21 cellular contexts compared by ENCODE assay signal in genomic region chr2:105166671-105167070, GRCh38.
A peak's percentile ranks its signal among the peaks of the same experiment; 100 is the strongest.
DNase-seq lines count a peak whose midpoint lies in the region; ATAC-seq and TF ChIP-seq lines count a peak whose summit lies in the region.
"Had no signal": no experiment of that assay in that cellular context is flagged by ENCODE, and none has a peak within 500 bp of the region (broad histone marks: within the 10 kb centered on the region; RNA-seq: fewer than 3 reads in every experiment).

No MANE protein-coding gene starts in this region.

- H3K4me3 ChIP-seq in neural cell (ENCODE audit: low read length) = no peak overlapping the region

- H3K27me3 ChIP-seq in neural cell (ENCODE audit: insufficient read depth, low read depth, low read length) = peaks cover 5% of the 10 kb centered on the region

- no peak for TF ChIP-seq EP300 in neural cell (conservative IDR thresholded peaks at IDR 0.05; ENCODE audit: poor library complexity, severe bottlenecking)

- no peak overlapping the region for H3K4me3 Mint-ChIP-seq in WTC11
- H3K4me3 Mint-ChIP-seq: CD14-positive monocyte, IgD-negative memory B cell had no signal

- no peak overlapping the region for H3K27ac ChIP-seq in neural cell (ENCODE audit: low read length)
- H3K27ac ChIP-seq: 22Rv1 had no signal

- no peaks in the 10 kb centered on the region for H4K20me1 ChIP-seq in neural cell (ENCODE audit: insufficient read depth)

- no peak for TF ChIP-seq RAD21 in neural cell (conservative IDR thresholded peaks at IDR 0.05)

- ATAC-seq in WTC11 = peak; percentile 94
- ATAC-seq: PC-3 had no signal

- H3K9me3 ChIP-seq in neural cell (ENCODE audit: low read length) = no peaks in the 10 kb centered on the region

- H3K9ac ChIP-seq in neural cell (ENCODE audit: low read length) = no peak overlapping the region

- CTCF ChIA-PET in WTC11 (lab: Charles Lee) = interaction anchor here (0.9 to 2.1 kb wide), 7 partner anchors 11 to 77 kb away, joined by 3 to 11 read pairs (median 4); no protein-coding TSS in a partner anchor

- peak overlapping the region; percentile 72 for H3K27ac Mint-ChIP-seq in WTC11
- H3K27ac Mint-ChIP-seq: IgD-negative memory B cell had no signal

- POLR2A ChIA-PET in WTC11 (lab: Charles Lee) = no interaction called here

- H3K36me3 Mint-ChIP-seq in WTC11 = 0 out of 2 replicates have a peak, but pooled peaks cover 5% of the 10 kb centered on the region
- H3K36me3 Mint-ChIP-seq: CD14-positive monocyte had no signal

- H3K9me2 ChIP-seq in neural cell (ENCODE audit: insufficient read depth, low read length) = no peaks in the 10 kb centered on the region

- H3K9me3 Mint-ChIP-seq in WTC11 = peaks cover 16% of the 10 kb centered on the region
- H3K9me3 Mint-ChIP-seq: IgD-negative memory B cell had no signal

- no peak overlapping the region for H3K4me2 ChIP-seq in neural cell (ENCODE audit: low read length)

- peaks cover 27% of the 10 kb centered on the region for H3K4me1 Mint-ChIP-seq in WTC11
- H3K4me1 Mint-ChIP-seq: CD14-positive monocyte had no signal

- no peak overlapping the region for H2AFZ ChIP-seq in neural cell (ENCODE audit: low read depth, low read length)

- H3F3A ChIP-seq in neural cell (ENCODE audit: insufficient read depth, low read length, poor library complexity, severe bottlenecking) = no peaks in the 10 kb centered on the region

- DNase-seq in DMS153 (lab: John Stamatoyannopoulos, UW) (peak; percentile 57), DMS153 treated with DMSO at 0.1 percent for 48 hours (lab: John Stamatoyannopoulos, UW; ENCODE audit: unreplicated experiment) (no peak), NCI-H146 (lab: John Stamatoyannopoulos, UW) (peak; percentile 93), WTC11 (ENCODE audit: low spot score) (no peak), hypothalamus (lab: John Stamatoyannopoulos, UW) (no peak), NCI-H1105 (lab: John Stamatoyannopoulos, UW) (no peak), C1 segment of cervical spinal cord (lab: John Stamatoyannopoulos, UW) (no peak)
- DNase-seq: AML-193, DMS 273 treated with DMSO at 0.1 percent for 48 hours, GF-D8, HCEC 1CT, Karpas-422, NCI-H1105 treated with DMSO at 0.1 percent for 48 hours, NCI-H2029, NCI-H446 treated with DMSO at 0.1 percent for 48 hours, NCI-H82, PC-3 had no signal

- peaks cover 8% of the 10 kb centered on the region for H3K27me3 Mint-ChIP-seq in WTC11 (ENCODE audit: low read depth)

- TF ChIP-seq CTCF in WTC11 (IDR thresholded peaks at IDR 0.05) (no peak), neural cell (IDR thresholded peaks at IDR 0.05; ENCODE audit: poor library complexity, severe bottlenecking) (no peak)

- H3K79me2 ChIP-seq in neural cell (replicated peaks; ENCODE audit: insufficient read depth, low read length) = no peaks in the 10 kb centered on the region

- no peaks in the 10 kb centered on the region for H3K36me3 ChIP-seq in neural cell (ENCODE audit: insufficient read depth, low read length)

TF ChIP-seq in WTC11, 78 proteins besides CTCF, POLR2A, EP300 and RAD21:
- TF ChIP-seq NFE2L1 (CRISPR knock-in tag; IDR thresholded peaks at IDR 0.05) (0 out of 2 replicates have a peak, but pooled peaks have one; percentile 34), MLX (CRISPR knock-in tag; IDR thresholded peaks at IDR 0.05) (no peak), ETV6 (CRISPR knock-in tag; IDR thresholded peaks at IDR 0.05) (peak; percentile 79), ZNF396 (CRISPR knock-in tag; IDR thresholded peaks at IDR 0.05; ENCODE audit: borderline replicate concordance) (no peak), TEAD1 (CRISPR knock-in tag; IDR thresholded peaks at IDR 0.05) (no peak), GTF2I (CRISPR knock-in tag; conservative IDR thresholded peaks at IDR 0.05) (no peak), NFYB (CRISPR knock-in tag; conservative IDR thresholded peaks at IDR 0.05; ENCODE audit: low read depth) (no peak)

TF ChIP-seq in neural cell, 6 proteins besides CTCF, POLR2A, EP300 and RAD21:
- TF ChIP-seq REST (IDR thresholded peaks at IDR 0.05; ENCODE audit: borderline replicate concordance) (no peak), POLR2AphosphoS5 (IDR thresholded peaks at IDR 0.05) (peak; percentile 16)
TF ChIP-seq in neural cell: peak in this region for 1.

Comparison
In these comparisons a context has a peak if more than half of its experiments do, and no peak if none do; other contexts are left out.
1. DNase-seq: peak in DMS153 (single experiment) and NCI-H146 (single experiment); none in DMS153 treated with DMSO at 0.1 percent for 48 hours (single experiment), WTC11 (single experiment), hypothalamus (0 of 51), NCI-H1105 (single experiment) and C1 segment of cervical spinal cord (0 of 14).